Comparison of ENCODE assay signal across 18 cellular contexts in the genomic region with DNA sequence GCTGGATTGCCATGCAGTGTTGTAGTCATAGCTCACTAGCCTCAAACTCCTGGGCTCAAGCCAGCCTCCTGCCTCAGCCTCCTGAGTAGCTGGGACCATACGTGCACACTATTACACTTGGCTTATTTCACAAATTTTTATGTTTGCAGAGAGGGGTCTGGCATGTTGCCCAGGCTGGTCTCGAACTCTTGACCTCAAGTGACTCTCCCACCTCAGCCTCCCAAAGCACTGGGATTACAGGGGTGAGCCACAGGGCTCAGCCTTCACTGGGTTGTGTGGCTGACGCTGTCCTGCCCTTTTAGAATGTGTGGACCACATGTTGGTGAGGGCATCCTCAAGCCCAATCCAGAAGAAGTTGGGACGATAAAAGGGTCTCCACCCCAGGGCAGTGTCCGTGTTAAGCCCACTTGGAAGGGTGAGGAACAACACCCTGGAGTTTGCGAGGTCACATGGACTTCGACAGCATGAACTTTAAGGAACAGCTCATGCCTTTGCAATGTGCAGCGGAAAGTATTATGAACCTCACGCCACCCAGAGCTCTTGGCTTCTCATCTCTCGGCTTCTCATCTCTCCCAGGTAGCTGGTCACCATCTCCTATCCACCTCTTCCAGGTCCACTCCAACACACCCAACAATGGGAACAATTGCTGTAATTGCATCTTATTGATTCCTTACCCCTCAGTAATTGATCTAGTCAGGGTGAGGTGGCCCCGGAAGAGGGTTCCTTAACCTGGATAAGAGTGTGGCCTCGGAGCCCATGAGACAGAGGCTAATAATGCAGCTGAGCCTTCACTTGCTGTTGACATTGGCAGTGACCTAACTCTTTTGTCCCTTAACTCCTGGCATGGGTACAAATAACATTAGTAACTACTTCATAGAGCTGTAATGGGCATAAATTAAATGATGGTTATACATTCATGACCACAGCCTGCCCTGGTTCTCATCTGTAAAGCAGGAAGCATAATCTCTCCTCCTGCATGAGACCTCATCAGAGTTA. TPM values are rescaled to one million over a fixed set of nuclear protein-coding genes. Genes with fewer than 3 reads are reported as not detected.
A peak's percentile ranks its signal among the peaks of the same experiment; 100 is the strongest.
DNase-seq lines count a peak whose midpoint lies in the region; ATAC-seq and TF ChIP-seq lines count a peak whose summit lies in the region.
"Had no signal": no experiment of that assay in that cellular context is flagged by ENCODE, and none has a peak within 500 bp of the region (broad histone marks: within the 10 kb centered on the region; RNA-seq: fewer than 3 reads in every experiment).

No MANE protein-coding gene starts in this region.

- H3K4me1 ChIP-seq in osteoblast (ENCODE audit: insufficient read depth, low read length) (peaks cover 60% of the 10 kb centered on the region), spleen (no peaks in the 10 kb centered on the region)

- H3K4me2 ChIP-seq in osteoblast (ENCODE audit: insufficient read depth, low read length) = peak overlapping the region; percentile 62

- intact Hi-C loops in spleen (cut with DNase I; ENCODE audit: low total_unique reads) = no loop called here

- peak overlapping the region; percentile 95 for H3K27ac ChIP-seq in brain microvascular endothelial cell
- peak overlapping the region; percentile 100 for H3K27ac ChIP-seq in osteoblast (ENCODE audit: low read depth, low read length)
- no peak overlapping the region for H3K27ac ChIP-seq in spleen
- H3K27ac ChIP-seq: C4-2B had no signal

- ATAC-seq in GM21390 (IDR thresholded peaks at IDR 0.05; ENCODE audit: unreplicated experiment) = no peak
- ATAC-seq in HG03139 (IDR thresholded peaks at IDR 0.05; ENCODE audit: unreplicated experiment) = no peak
- no peak for ATAC-seq in esophagus mucosa
- ATAC-seq: activated CD8-positive, alpha-beta T cell treated with anti-CD3 and anti-CD28 coated beads, Interleukin-2, amount 10 ng/mL, durations not matched to agents 7 days and 5 days; mucosa of descending colon had no signal

- in situ Hi-C loops in brain microvascular endothelial cell (cut with HindIII; ENCODE audit: low pct_ligation_motif_present, low sequenced_read_pairs) = loop anchor here (25.0 kb wide), 1 partner anchor 177 kb away; no protein-coding TSS in a partner anchor

- H4K20me1 ChIP-seq in osteoblast (ENCODE audit: insufficient read depth, low read length) = no peaks in the 10 kb centered on the region

- H3K27me3 ChIP-seq in brain microvascular endothelial cell (replicated peaks) = no peaks in the 10 kb centered on the region
- H3K27me3 ChIP-seq in osteoblast (ENCODE audit: insufficient read depth, low read length) = no peaks in the 10 kb centered on the region
- peaks cover 0 to 51% (median 6%) of the 10 kb centered on the region in 7 donors for H3K27me3 ChIP-seq in spleen (replicated peaks in 1 of 7)

- TF ChIP-seq CTCF in brain microvascular endothelial cell (IDR thresholded peaks at IDR 0.05; ENCODE audit: low read depth, low read length, missing control alignments) (no peak), osteoblast (IDR thresholded peaks at IDR 0.05; ENCODE audit: extremely low read depth, low read depth, low read length) (no peak), spleen (IDR thresholded peaks at IDR 0.05 in 8 of 11, conservative IDR thresholded peaks at IDR 0.05 in 3 of 11) (no peak)

- H3K4me3 ChIP-seq in brain microvascular endothelial cell (ENCODE audit: low read depth, low read length) (no peak overlapping the region), osteoblast (ENCODE audit: insufficient read depth, low read length) (peak overlapping the region; percentile 37), spleen (no peak overlapping the region)
- H3K4me3 ChIP-seq: mucosa of descending colon had no signal

- H3K36me3 ChIP-seq in brain microvascular endothelial cell (replicated peaks) (peaks cover 3% of the 10 kb centered on the region), osteoblast (ENCODE audit: insufficient read depth, low read length) (peaks cover 3% of the 10 kb centered on the region), spleen (no peaks in the 10 kb centered on the region)

- DNase-seq in DMS153 (lab: John Stamatoyannopoulos, UW) = peak; percentile 49
- DNase-seq in M059J (ENCODE audit: low read depth) = peak; percentile 92
- DNase-seq in brain microvascular endothelial cell = peak; percentile 64
- DNase-seq in osteoblast (ENCODE audit: insufficient read length, low spot score, missing footprints) = peak; percentile 85
- DNase-seq in spleen = no peak
- DNase-seq: activated CD8-positive, alpha-beta T cell treated with anti-CD3 and anti-CD28 coated beads, Interleukin-2, amount 10 ng/mL, durations not matched to agents 7 days and 5 days; GDM1; H7; mucosa of descending colon; NCI-H1417; NCI-H510A treated with DMSO at 0.1 percent for 48 hours; SHP77; stimulated activated CD4-positive, alpha-beta T cell treated with anti-CD3 and anti-CD28 coated beads, Interleukin-4, amount 100 ng/mL, for 4 hours; stimulated activated naive CD4-positive, alpha-beta T cell had no signal

- TF ChIP-seq POLR2A in spleen (IDR thresholded peaks at IDR 0.05) = no peak

- peak overlapping the region; percentile 3 for H2AFZ ChIP-seq in osteoblast (ENCODE audit: low read length)

- H3K9me3 ChIP-seq in osteoblast (ENCODE audit: low read depth, low read length) (no peaks in the 10 kb centered on the region), spleen (no peaks in the 10 kb centered on the region)
- H3K9me3 ChIP-seq: mucosa of descending colon had no signal

- 80 to 92% (median 85%) methylated on average over 12 of the region's 12 CpGs for WGBS in spleen, 5 donors

- peaks cover 57% of the 10 kb centered on the region for H3K79me2 ChIP-seq in osteoblast (ENCODE audit: insufficient read depth, low read length)

RNA-seq across cellular contexts. Expression of a gene that starts 6.7 kb away (rescaled TPM):
- 4.1 and 4.2 TPM in 2 replicates for total RNA-seq in M059J (2014; rRNA removed; shearing (Covaris generic))
- total RNA-seq in osteoblast (2.5 and 3.2 TPM in 2 replicates), spleen (not detected), esophagus mucosa (0.08 TPM)
- under 1 TPM; 0.03 to 0.29 (median 0.07) TPM for polyA plus RNA-seq in spleen
- total RNA-seq: activated CD8-positive, alpha-beta T cell treated with anti-CD3 and anti-CD28 coated beads, Interleukin-2, amount 10 ng/mL, durations not matched to agents 7 days and 5 days had no signal

RNA-seq across cellular contexts. Expression of a gene that starts 18.4 kb away (rescaled TPM):
- 0.49 and 2.0 TPM in 2 replicates for total RNA-seq in M059J (2014; rRNA removed; shearing (Covaris generic))
- total RNA-seq in osteoblast (2.2 and 2.4 TPM in 2 replicates), spleen (not detected), esophagus mucosa (0.28 TPM)
- polyA plus RNA-seq in spleen = under 1 TPM in 2 of 3 donors, not detected in 1; 0.05 to 0.10 TPM
- total RNA-seq: activated CD8-positive, alpha-beta T cell treated with anti-CD3 and anti-CD28 coated beads, Interleukin-2, amount 10 ng/mL, durations not matched to agents 7 days and 5 days had no signal

RNA-seq across cellular contexts. Expression of a gene that starts 30.0 kb away (rescaled TPM):
- total RNA-seq in M059J (2014; rRNA removed; shearing (Covaris generic)) = 9.6 and 18.3 TPM in 2 replicates
- total RNA-seq in osteoblast (18.5 and 20.3 TPM in 2 replicates), spleen (10 to 100 TPM; 12.9 to 32.1 (median 24.6) TPM), esophagus mucosa (11.2 TPM)
- 10 to 100 TPM in 2 of 3 donors, 1 to 10 TPM in 1; 9.1 to 12.5 (median 12.2) TPM for polyA plus RNA-seq in spleen

Comparison
In these comparisons a context has a peak if more than half of its experiments do, and no peak if none do; other contexts are left out.
1. H3K27ac ChIP-seq: peak in brain microvascular endothelial cell (single experiment) and osteoblast (single experiment); none in spleen (0 of 8).